Comparison of ENCODE assay signal across 20 cellular contexts in genomic region chr13:84399320-84400085, GRCh38.
DNase-seq lines count a peak whose midpoint lies in the region; ATAC-seq and TF ChIP-seq lines count a peak whose summit lies in the region.
"Had no signal": no experiment of that assay in that cellular context is flagged by ENCODE, and none has a peak within 500 bp of the region (broad histone marks: within the 10 kb centered on the region; RNA-seq: fewer than 3 reads in every experiment).

No MANE protein-coding gene starts in this region.

- no peak overlapping the region for H3K27ac ChIP-seq in neural progenitor cell
- H3K27ac ChIP-seq: 22Rv1, BLaER1 had no signal

- no peaks in the 10 kb centered on the region for H3K36me3 ChIP-seq in neural progenitor cell
- H3K36me3 ChIP-seq: BLaER1 had no signal

- no peaks in the 10 kb centered on the region for H3K9me3 ChIP-seq in neural progenitor cell (ENCODE audit: low read depth)

- H3K4me2 ChIP-seq in neural progenitor cell = no peak overlapping the region
- H3K4me2 ChIP-seq: BLaER1 had no signal

- no peak overlapping the region for H3K27ac Mint-ChIP-seq in neural progenitor cell
- no peak overlapping the region for H3K27ac Mint-ChIP-seq in stimulated activated memory B cell treated with anti-CD40 and anti-IgM and Interleukin-4, amounts not matched to agents 10 μg/mL and 1 μg/mL and 100 μg/mL, for 72 hours
- H3K27ac Mint-ChIP-seq: activated T-helper 2 cell treated with anti-CD3 and anti-CD28 coated beads, Interferon-gamma antibody, Interleukin-2, Interleukin-4, amounts not matched to agents 10 μg/mL and 5 μg/mL and 100 μg/mL, durations not matched to agents 14 hours and 24 hours and 36 hours; natural killer cell treated with Interleukin-12 subunit alpha and Interleukin-12 subunit beta and Interleukin-15 and Interleukin-18, amount 100 ng/mL, for 72 hours had no signal

- peaks cover 4% of the 10 kb centered on the region for H3K27me3 Mint-ChIP-seq in neural progenitor cell (ENCODE audit: insufficient read depth, low read depth)
- H3K27me3 Mint-ChIP-seq in stimulated activated memory B cell treated with anti-CD40 and anti-IgM and Interleukin-4, amounts not matched to agents 10 μg/mL and 1 μg/mL and 100 μg/mL, for 72 hours = no peaks in the 10 kb centered on the region
- H3K27me3 Mint-ChIP-seq: natural killer cell treated with Interleukin-12 subunit alpha and Interleukin-12 subunit beta and Interleukin-15 and Interleukin-18, amount 100 ng/mL, for 72 hours had no signal

- H3K4me3 ChIP-seq in choroid plexus epithelial cell (ENCODE audit: low read depth, low read length) (no peak overlapping the region), neural progenitor cell (no peak overlapping the region)
- H3K4me3 ChIP-seq: BLaER1 had no signal

- no peaks in the 10 kb centered on the region for H3K27me3 ChIP-seq in neural progenitor cell
- H3K27me3 ChIP-seq: BLaER1 had no signal

- TF ChIP-seq CTCF in choroid plexus epithelial cell (conservative IDR thresholded peaks at IDR 0.05; ENCODE audit: low read depth, low read length) (no peak), neural progenitor cell (IDR thresholded peaks at IDR 0.05) (no peak)

- peaks cover 2% of the 10 kb centered on the region for H3K36me3 Mint-ChIP-seq in neural progenitor cell
- H3K36me3 Mint-ChIP-seq in stimulated activated memory B cell treated with anti-CD40 and anti-IgM and Interleukin-4, amounts not matched to agents 10 μg/mL and 1 μg/mL and 100 μg/mL, for 72 hours = no peaks in the 10 kb centered on the region

- no peaks in the 10 kb centered on the region for H3F3A ChIP-seq in neural progenitor cell (ENCODE audit: low read depth)

- no peaks in the 10 kb centered on the region for H3K4me1 Mint-ChIP-seq in neural progenitor cell
- no peaks in the 10 kb centered on the region for H3K4me1 Mint-ChIP-seq in stimulated activated memory B cell treated with anti-CD40 and anti-IgM and Interleukin-4, amounts not matched to agents 10 μg/mL and 1 μg/mL and 100 μg/mL, for 72 hours

- DNase-seq in DMS 273 (lab: John Stamatoyannopoulos, UW; ENCODE audit: unreplicated experiment) (peak; percentile 11), DMS 273 treated with DMSO at 0.1 percent for 48 hours (lab: John Stamatoyannopoulos, UW) (no peak), M059J (ENCODE audit: low read depth) (peak; percentile 32), choroid plexus epithelial cell (ENCODE audit: low read depth) (peak; percentile 25), neural progenitor cell (ENCODE audit: low spot score) (peak; percentile 10), NCI-H146 (lab: John Stamatoyannopoulos, UW) (no peak), NOMO-1 treated with DMSO at 0.1 percent for 48 hours (lab: John Stamatoyannopoulos, UW; ENCODE audit: unreplicated experiment) (no peak)
- DNase-seq: activated CD4-positive, alpha-beta T cell treated with anti-CD3 and anti-CD28 coated beads for 48 hours; KG1; left colon; NCI-H1105; NCI-H2171; posterior cingulate gyrus; RPMI8226; SW 1271 had no signal

- no peak overlapping the region for H2AFZ ChIP-seq in neural progenitor cell (replicated peaks)

- no peaks in the 10 kb centered on the region for H3K79me2 ChIP-seq in neural progenitor cell (ENCODE audit: low read depth)

- H3K9ac ChIP-seq in neural progenitor cell = no peak overlapping the region
- H3K9ac ChIP-seq: BLaER1 had no signal

- no peak overlapping the region for H3K4me3 Mint-ChIP-seq in neural progenitor cell
- no peak overlapping the region for H3K4me3 Mint-ChIP-seq in stimulated activated memory B cell treated with anti-CD40 and anti-IgM and Interleukin-4, amounts not matched to agents 10 μg/mL and 1 μg/mL and 100 μg/mL, for 72 hours
- H3K4me3 Mint-ChIP-seq: natural killer cell treated with Interleukin-12 subunit alpha and Interleukin-12 subunit beta and Interleukin-15 and Interleukin-18, amount 100 ng/mL, for 72 hours had no signal

- H3K4me1 ChIP-seq in neural progenitor cell = no peaks in the 10 kb centered on the region
- H3K4me1 ChIP-seq: BLaER1 had no signal

- H3K9me3 Mint-ChIP-seq in neural progenitor cell = peaks cover 16% of the 10 kb centered on the region
- peaks cover 18% of the 10 kb centered on the region for H3K9me3 Mint-ChIP-seq in stimulated activated memory B cell treated with anti-CD40 and anti-IgM and Interleukin-4, amounts not matched to agents 10 μg/mL and 1 μg/mL and 100 μg/mL, for 72 hours

- no peak for ATAC-seq in stimulated activated memory B cell treated with anti-CD40 and anti-IgM and Interleukin-4, amounts not matched to agents 10 μg/mL and 1 μg/mL and 100 μg/mL, for 72 hours
- ATAC-seq: left colon; natural killer cell treated with Interleukin-12 subunit alpha and Interleukin-12 subunit beta and Interleukin-15 and Interleukin-18, amount 100 ng/mL, for 72 hours had no signal

- H4K20me1 ChIP-seq in neural progenitor cell (ENCODE audit: low read depth) = no peaks in the 10 kb centered on the region
- H4K20me1 ChIP-seq: BLaER1 had no signal

Comparison
In these comparisons a context has a peak if more than half of its experiments do, and no peak if none do; other contexts are left out.
1. DNase-seq: peak in DMS 273 (single experiment), M059J (single experiment), choroid plexus epithelial cell (single experiment) and neural progenitor cell (single experiment); none in DMS 273 treated with DMSO at 0.1 percent for 48 hours (single experiment), NCI-H146 (single experiment) and NOMO-1 treated with DMSO at 0.1 percent for 48 hours (single experiment).